18 cellular contexts compared by ENCODE assay signal in genomic region chr17:39922006-39922405, GRCh38. TPM values are rescaled to one million over a fixed set of nuclear protein-coding genes. Genes with fewer than 3 reads are reported as not detected.
DNase-seq lines count a peak whose midpoint lies in the region; ATAC-seq lines count a peak whose summit lies in the region.
"Had no signal": no experiment of that assay in that cellular context is flagged by ENCODE, and none has a peak within 500 bp of the region (broad histone marks: within the 10 kb centered on the region; RNA-seq: fewer than 3 reads in every experiment).

No MANE protein-coding gene starts in this region.

- intact Hi-C loops in CD4-positive, alpha-beta memory T cell (cut with micrococcal nuclease): no loop called here

- no peak for ATAC-seq in T-helper 17 cell
- peak; percentile 57 for ATAC-seq in left lobe of liver
- ATAC-seq: PC-3 had no signal

- peak overlapping the region in 4 of 8 donors; percentile 21 to 68 (median 56) for H3K4me3 Mint-ChIP-seq in CD4-positive, alpha-beta memory T cell
- no peak overlapping the region for H3K4me3 Mint-ChIP-seq in T-helper 17 cell
- H3K4me3 Mint-ChIP-seq: nephron progenitor cell had no signal

- CTCF ChIA-PET in CD4-positive, alpha-beta memory T cell (lab: Charles Lee; ENCODE audit: partially characterized antibody): interaction anchor here (0.8 to 1.5 kb wide), 3 partner anchors 24 to 191 kb away, joined by 3 to 7 read pairs (median 3); partner anchors contain the start of gene PSMD3

- H3K9me3 ChIP-seq in CD4-positive, alpha-beta memory T cell (ENCODE audit: control insufficient read depth in 1 of 2, low read length in 2 of 2): no peaks in the 10 kb centered on the region
- H3K9me3 ChIP-seq in T-helper 17 cell (ENCODE audit: control insufficient read depth, low read length, poor library complexity, severe bottlenecking): no peaks in the 10 kb centered on the region
- H3K9me3 ChIP-seq: left ventricle myocardium inferior, MG63, thyroid gland had no signal

- no peak overlapping the region for H3K4me3 ChIP-seq in CD4-positive, alpha-beta memory T cell (ENCODE audit: low read length in 2 of 2)
- H3K4me3 ChIP-seq: cardiac muscle cell, left ventricle myocardium inferior, MG63, thyroid gland had no signal

- H3K4me1 ChIP-seq in CD4-positive, alpha-beta memory T cell (ENCODE audit: insufficient read depth, low read length): peaks cover 84% of the 10 kb centered on the region

- no peak for DNase-seq in CD4-positive, alpha-beta memory T cell
- DNase-seq in T-helper 17 cell (no peak), left lobe of liver (ENCODE audit: low spot score) (peak; percentile 84), iPS-NIHi7 (ENCODE audit: extremely low spot score) (no peak), SK-N-DZ (ENCODE audit: low spot score) (no peak)
- DNase-seq: activated CD4-positive, alpha-beta T cell treated with anti-CD3 and anti-CD28 coated beads for 1 hour; activated effector memory CD4-positive, alpha-beta T cell treated with anti-CD3 and anti-CD28 coated beads, Interleukin-2, amount 50 U/mL, for 16 hours; left ventricle myocardium inferior; MG63; NCI-H187 treated with DMSO at 0.1 percent for 48 hours; NCI-H510A treated with DMSO at 0.1 percent for 48 hours; nephron progenitor cell; PC-3; retina; thyroid gland had no signal

- H3K27me3 ChIP-seq in CD4-positive, alpha-beta memory T cell (ENCODE audit: insufficient read depth, low read length): no peaks in the 10 kb centered on the region
- H3K27me3 ChIP-seq: cardiac muscle cell, MG63, thyroid gland had no signal

- H3K9me3 Mint-ChIP-seq in CD4-positive, alpha-beta memory T cell: peaks cover 0 to 2% (median 0%) of the 10 kb centered on the region in 8 donors
- H3K9me3 Mint-ChIP-seq: nephron progenitor cell had no signal

- H3K36me3 Mint-ChIP-seq in CD4-positive, alpha-beta memory T cell: peaks cover 36 to 59% of the 10 kb centered on the region in 2 donors
- H3K36me3 Mint-ChIP-seq in T-helper 17 cell (ENCODE audit: low read depth): peaks cover 5% of the 10 kb centered on the region

- H3K27ac Mint-ChIP-seq in CD4-positive, alpha-beta memory T cell: peak overlapping the region in 5 of 7 donors; percentile 72 to 87 (median 79)
- peak overlapping the region; percentile 90 for H3K27ac Mint-ChIP-seq in T-helper 17 cell

- H3K36me3 ChIP-seq in CD4-positive, alpha-beta memory T cell (ENCODE audit: insufficient read depth, low read length): peaks cover 46% of the 10 kb centered on the region

- no peaks in the 10 kb centered on the region for H3K27me3 Mint-ChIP-seq in CD4-positive, alpha-beta memory T cell
- H3K27me3 Mint-ChIP-seq in T-helper 17 cell: no peaks in the 10 kb centered on the region

- peaks cover 36 to 90% (median 72%) of the 10 kb centered on the region in 4 donors for H3K4me1 Mint-ChIP-seq in CD4-positive, alpha-beta memory T cell
- H3K4me1 Mint-ChIP-seq in T-helper 17 cell: peaks cover 54% of the 10 kb centered on the region

- peak overlapping the region; percentile 32 for H3K27ac ChIP-seq in CD4-positive, alpha-beta memory T cell (ENCODE audit: low read depth, low read length)
- H3K27ac ChIP-seq: left ventricle myocardium inferior, thyroid gland had no signal

- POLR2A ChIA-PET in CD4-positive, alpha-beta memory T cell (lab: Charles Lee; ENCODE audit: partially characterized antibody): interaction anchor here (1.0 to 1.5 kb wide), 2 partner anchors 49 to 57 kb away, joined by 3 read pairs; no protein-coding TSS in a partner anchor

RNA-seq across cellular contexts. Expression of gene GSDMB, which starts 3.6 kb away (rescaled TPM):
- total RNA-seq in CD4-positive, alpha-beta memory T cell: 10 to 100 TPM; 41.4 to 47.4 TPM
- polyA plus RNA-seq in CD4-positive, alpha-beta memory T cell: 1 to 10 TPM; 3.2 to 3.9 TPM
- total RNA-seq in T-helper 17 cell: 10 to 100 TPM; 17.2 to 28.6 TPM
- 32.2 TPM for total RNA-seq in left lobe of liver
- 0.80 and 1.2 TPM in 2 replicates for polyA plus RNA-seq in SK-N-DZ (2014; cell fraction: cytosol; rRNA removed)
- polyA plus RNA-seq in SK-N-DZ (2014; cell fraction: nucleus; rRNA removed): 21.5 and 38.6 TPM in 2 replicates

RNA-seq across cellular contexts. Expression of gene ORMDL3, which starts 5.4 kb away (rescaled TPM):
- total RNA-seq in CD4-positive, alpha-beta memory T cell: 10 to 100 TPM; 79.6 to 87.2 TPM
- 100 to 1,000 TPM in 1 of 2 donors, 10 to 100 TPM in 1; 90.4 to 161 TPM for polyA plus RNA-seq in CD4-positive, alpha-beta memory T cell
- total RNA-seq in T-helper 17 cell: 10 to 100 TPM; 76.0 to 88.9 TPM
- total RNA-seq in left lobe of liver: 159 TPM
- 23.9 and 33.0 TPM in 2 replicates for polyA plus RNA-seq in SK-N-DZ (2014; cell fraction: cytosol; rRNA removed)
- 23.2 and 24.6 TPM in 2 replicates for polyA plus RNA-seq in SK-N-DZ (2014; cell fraction: nucleus; rRNA removed)

RNA-seq across cellular contexts. Expression of gene LRRC3C, which starts 5.5 kb away (rescaled TPM):
- total RNA-seq in CD4-positive, alpha-beta memory T cell: not detected
- not detected for polyA plus RNA-seq in CD4-positive, alpha-beta memory T cell
- total RNA-seq in T-helper 17 cell (not detected), left lobe of liver (not detected)
- polyA plus RNA-seq in SK-N-DZ (2014; cell fraction: cytosol; rRNA removed): not detected in 2 replicates
- polyA plus RNA-seq in SK-N-DZ (2014; cell fraction: nucleus; rRNA removed): not detected in 2 replicates
- total RNA-seq: cardiac muscle cell, H1, left ventricle myocardium inferior, PC-3, thyroid gland had no signal
- polyA plus RNA-seq: BJ, cardiac muscle cell, H1 had no signal

RNA-seq across cellular contexts. Expression of gene GSDMA, which starts 40.8 kb away (rescaled TPM):
- under 1 TPM; 0.23 to 0.25 TPM for total RNA-seq in CD4-positive, alpha-beta memory T cell
- 1 to 10 TPM in 1 of 2 donors, under 1 TPM in 1; 0.42 to 1.1 TPM for polyA plus RNA-seq in CD4-positive, alpha-beta memory T cell
- total RNA-seq in T-helper 17 cell (under 1 TPM in 1 of 2 donors, not detected in 1; 0.26 TPM), left lobe of liver (not detected)
- polyA plus RNA-seq in SK-N-DZ (2014; cell fraction: cytosol; rRNA removed): not detected in 2 replicates
- not detected in 2 replicates for polyA plus RNA-seq in SK-N-DZ (2014; cell fraction: nucleus; rRNA removed)
- total RNA-seq: cardiac muscle cell, H1, PC-3, thyroid gland had no signal
- polyA plus RNA-seq: BJ, cardiac muscle cell had no signal

RNA-seq across cellular contexts. Expression of gene ZPBP2, which starts 54.0 kb away (rescaled TPM):
- total RNA-seq in CD4-positive, alpha-beta memory T cell: 1 to 10 TPM in 1 of 2 experiments, under 1 TPM in 1; 0.35 to 1.2 TPM
- under 1 TPM in 1 of 2 donors, not detected in 1; 0.25 TPM for polyA plus RNA-seq in CD4-positive, alpha-beta memory T cell
- total RNA-seq in T-helper 17 cell: under 1 TPM in 1 of 2 donors, not detected in 1; 0.37 TPM
- not detected for total RNA-seq in left lobe of liver
- polyA plus RNA-seq in SK-N-DZ (2014; cell fraction: cytosol; rRNA removed): not detected in 2 replicates
- polyA plus RNA-seq in SK-N-DZ (2014; cell fraction: nucleus; rRNA removed): not detected in 2 replicates
- total RNA-seq: cardiac muscle cell, H1, left ventricle myocardium inferior, PC-3 had no signal
- polyA plus RNA-seq: BJ, cardiac muscle cell, H1 had no signal
